23 cellular contexts compared by ENCODE assay signal in the genomic region with DNA sequence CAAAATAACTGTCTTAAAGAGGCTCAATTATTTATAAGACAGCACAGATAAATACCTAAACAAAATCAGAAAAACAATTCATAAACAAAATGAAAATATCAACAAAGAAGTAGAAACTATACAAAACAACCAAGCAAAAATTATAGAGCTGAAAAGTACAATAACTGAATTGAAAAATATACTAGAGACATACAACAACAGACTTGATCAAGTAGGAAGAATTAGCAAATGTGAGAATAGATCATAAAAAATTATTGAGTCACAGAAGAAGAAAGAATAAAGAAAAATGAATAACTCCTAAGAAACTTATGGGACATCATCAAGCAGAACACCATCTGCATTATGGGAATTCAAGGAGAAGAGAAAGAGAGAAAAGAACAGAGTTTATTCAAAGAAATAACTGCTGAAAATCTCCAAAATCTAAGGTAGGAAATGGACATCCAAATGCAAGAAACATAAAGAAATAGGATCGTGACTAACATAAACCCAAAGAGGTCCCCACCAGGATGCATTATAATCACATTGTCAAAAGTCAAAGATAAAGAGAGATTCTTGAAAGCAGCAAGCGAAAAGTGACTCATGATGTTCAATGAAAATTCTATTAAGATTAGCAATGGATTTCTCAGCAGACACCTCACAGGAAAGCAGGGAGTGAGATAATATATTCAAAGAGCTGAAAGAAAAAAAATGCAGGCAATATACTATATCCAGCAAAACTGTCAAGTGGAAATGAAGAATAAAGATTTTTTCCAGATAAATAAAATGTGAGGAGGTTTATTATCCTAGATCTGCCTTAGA.
DNase-seq lines count a peak whose midpoint lies in the region; ATAC-seq, FAIRE-seq and TF ChIP-seq lines count a peak whose summit lies in the region.
"Had no signal": no experiment of that assay in that cellular context is flagged by ENCODE, and none has a peak within 500 bp of the region (broad histone marks: within the 10 kb centered on the region; RNA-seq: fewer than 3 reads in every experiment).

No MANE protein-coding gene starts in this region.

- H3K36me3 ChIP-seq in Caco-2 (ENCODE audit: control insufficient read depth, insufficient read depth, low read length) (no peaks in the 10 kb centered on the region), Karpas-422 (ENCODE audit: insufficient read depth, low read length) (no peaks in the 10 kb centered on the region), K562 (ENCODE audit: control insufficient read depth, insufficient read depth, low read length) (no peaks in the 10 kb centered on the region), keratinocyte (ENCODE audit: control insufficient read depth in 2 of 2, extremely low read depth in 1 of 2, insufficient read depth in 2 of 2, low read length in 2 of 2) (no peaks in the 10 kb centered on the region), BE2C (no peaks in the 10 kb centered on the region)
- H3K36me3 ChIP-seq: heart left ventricle had no signal

- H3K4me3 ChIP-seq in Caco-2 (ENCODE audit: low read depth, low read length) (no peak overlapping the region), Karpas-422 (ENCODE audit: low read length) (no peak overlapping the region), K562 (no peak overlapping the region), keratinocyte (ENCODE audit: control insufficient read depth in 2 of 3, extremely low read depth in 1 of 3, insufficient read depth in 2 of 3, low read depth in 1 of 3, low read length in 3 of 3) (peak overlapping the region in 1 of 3 experiments; percentile 38), BE2C (ENCODE audit: low read depth, low read length) (no peak overlapping the region)
- H3K4me3 ChIP-seq: heart left ventricle had no signal

- CTCF ChIA-PET in Caco-2 (lab: Charles Lee), result no interaction called here
- CTCF ChIA-PET in K562 (lab: Yijun Ruan, JAX; ENCODE audit: low intra/inter-chr PET ratio), result no interaction called here

- peaks cover 26% of the 10 kb centered on the region for H3K9me3 Mint-ChIP-seq in Caco-2 (ENCODE audit: unreplicated experiment)

- peaks cover 8% of the 10 kb centered on the region for H3K4me1 Mint-ChIP-seq in Caco-2 (ENCODE audit: low read depth, unreplicated experiment)
- H3K4me1 Mint-ChIP-seq: neural crest cell, T-helper 17 cell had no signal

- dilution Hi-C loops in keratinocyte (cut with MboI; ENCODE audit: extremely low pct_ligation_motif_present, low sequenced_read_pairs), result loop anchor here (25.0 kb wide), 2 partner anchors 91 to 716 kb away; no protein-coding TSS in a partner anchor

- TF ChIP-seq RAD21 in K562 (CRISPR knock-in tag; conservative IDR thresholded peaks at IDR 0.05 in 1 of 2, IDR thresholded peaks at IDR 0.05 in 1 of 2), result no peak

- in situ Hi-C loops in K562 (cut with MboI), result no loop called here

- H4K20me1 ChIP-seq in Karpas-422 (ENCODE audit: insufficient read depth, low read depth, low read length) (no peaks in the 10 kb centered on the region), K562 (replicated peaks; ENCODE audit: control insufficient read depth, insufficient read depth, low read length) (no peaks in the 10 kb centered on the region), keratinocyte (ENCODE audit: control insufficient read depth, extremely low read depth, insufficient read depth, low read length) (no peaks in the 10 kb centered on the region)

- POLR2A ChIA-PET in Caco-2 (lab: Charles Lee), result no interaction called here
- POLR2A ChIA-PET in K562 (lab: Yijun Ruan, JAX), result interaction anchor here (1.3 kb wide), 1 partner anchor 11 kb away, joined by 3 read pairs; no protein-coding TSS in a partner anchor

- H3K9ac ChIP-seq in Karpas-422 (ENCODE audit: low read length) (no peak overlapping the region), K562 (ENCODE audit: insufficient read depth in 1 of 2, low read depth in 2 of 2, low read length in 2 of 2) (no peak overlapping the region), keratinocyte (ENCODE audit: control insufficient read depth, extremely low read depth, insufficient read depth, low read length) (peak overlapping the region; percentile 52)
- H3K9ac ChIP-seq: KMS-11 had no signal

- peaks cover 9% of the 10 kb centered on the region for H3K36me3 Mint-ChIP-seq in Caco-2 (ENCODE audit: insufficient read depth, unreplicated experiment)

- TF ChIP-seq CTCF in Caco-2 (IDR thresholded peaks at IDR 0.05; ENCODE audit: insufficient read depth in 1 of 2, low read depth in 1 of 2, low read length in 1 of 2, severe bottlenecking in 1 of 2, unreplicated experiment in 1 of 2) (no peak), K562 (IDR thresholded peaks at IDR 0.05 in 2 of 3, conservative IDR thresholded peaks at IDR 0.05 in 1 of 3; ENCODE audit: insufficient read depth in 2 of 3, low read depth in 1 of 3, low read length in 3 of 3) (no peak), keratinocyte (optimal IDR thresholded peaks at IDR 0.05 in 1 of 3, IDR thresholded peaks at IDR 0.05 in 1 of 3, conservative IDR thresholded peaks at IDR 0.05 in 1 of 3; ENCODE audit: extremely low read depth in 1 of 3, insufficient read depth in 2 of 3, low read length in 3 of 3) (no peak), BE2C (IDR thresholded peaks at IDR 0.05; ENCODE audit: low read depth, low read length) (no peak)

- no peaks in the 10 kb centered on the region for H3K4me1 ChIP-seq in Caco-2
- no peaks in the 10 kb centered on the region for H3K4me1 ChIP-seq in Karpas-422 (ENCODE audit: low read length)
- H3K4me1 ChIP-seq in K562 (replicated peaks in 1 of 2; ENCODE audit: control insufficient read depth in 2 of 2, insufficient read depth in 2 of 2, low read length in 2 of 2), result no peaks in the 10 kb centered on the region
- peaks cover 27% of the 10 kb centered on the region for H3K4me1 ChIP-seq in keratinocyte (ENCODE audit: control insufficient read depth, extremely low read depth, insufficient read depth, low read length)
- H3K4me1 ChIP-seq in BE2C, result no peaks in the 10 kb centered on the region
- H3K4me1 ChIP-seq: heart left ventricle had no signal

- H3K4me2 ChIP-seq in Karpas-422 (ENCODE audit: low read depth, low read length, poor library complexity, severe bottlenecking) (no peak overlapping the region), K562 (ENCODE audit: insufficient read depth, low read length) (no peak overlapping the region), keratinocyte (ENCODE audit: control insufficient read depth, extremely low read depth, insufficient read depth, low read depth, low read length) (peak overlapping the region; percentile 47)
- H3K4me2 ChIP-seq: KMS-11 had no signal

- no peaks in the 10 kb centered on the region for H3K9me2 ChIP-seq in Karpas-422 (replicated peaks; ENCODE audit: insufficient read depth, low read length)

- H3K4me3 Mint-ChIP-seq in Caco-2 (ENCODE audit: unreplicated experiment), result no peak overlapping the region
- H3K4me3 Mint-ChIP-seq: neural crest cell, T-helper 17 cell had no signal

- H3K27ac ChIP-seq in Karpas-422 (ENCODE audit: low read length), result no peak overlapping the region
- H3K27ac ChIP-seq in K562 (ENCODE audit: extremely low read depth, low read depth, low read length), result no peak overlapping the region
- H3K27ac ChIP-seq in keratinocyte (ENCODE audit: control insufficient read depth, insufficient read depth, low read length), result peak overlapping the region; percentile 97
- H3K27ac ChIP-seq: heart left ventricle, KMS-11, RWPE1 had no signal

- BruUV-seq in Caco-2 (replicated peaks; lab: Mats Ljungman, UMichigan) (no TSS peak), K562 (replicated peaks; lab: Mats Ljungman, UMichigan) (no TSS peak)

- H3K9me3 ChIP-seq in Caco-2, result peaks cover 9% of the 10 kb centered on the region
- peaks cover 24% of the 10 kb centered on the region for H3K9me3 ChIP-seq in Karpas-422 (ENCODE audit: low read length)
- H3K9me3 ChIP-seq in K562 (replicated peaks; ENCODE audit: control insufficient read depth, insufficient read depth, low read depth, low read length), result no peaks in the 10 kb centered on the region
- H3K9me3 ChIP-seq in keratinocyte (ENCODE audit: control insufficient read depth, low read depth, low read length), result no peaks in the 10 kb centered on the region
- H3K9me3 ChIP-seq in BE2C, result no peaks in the 10 kb centered on the region

- intact Hi-C loops in Caco-2 (cut with micrococcal nuclease; ENCODE audit: unreplicated experiment) (no loop called here), K562 (cut with micrococcal nuclease) (no loop called here)

- DNase-seq in Caco-2 (no peak), Karpas-422 (peak; percentile 42), K562 (ENCODE audit: extremely low read depth in 1 of 4, low spot score in 3 of 4) (no peak), keratinocyte (ENCODE audit: low read depth, low spot score) (no peak), NAMALWA (ENCODE audit: low spot score) (no peak), BE2C (no peak)
- DNase-seq: activated effector memory CD4-positive, alpha-beta T cell treated with anti-CD3 and anti-CD28 coated beads, Interleukin-2, amount 50 U/mL, for 16 hours; anterior cingulate cortex; cortex of kidney; DMS 273 treated with DMSO at 0.1 percent for 48 hours; heart left ventricle; NCI-H1417; NCI-H82; right cardiac atrium; stimulated activated CD4-positive, alpha-beta T cell treated with anti-CD3 and anti-CD28 coated beads, Interleukin-2, amount 100 ng/mL, for 24 hours; T-helper 17 cell had no signal

- H3K79me2 ChIP-seq in Karpas-422 (ENCODE audit: low read length), result no peaks in the 10 kb centered on the region
- no peaks in the 10 kb centered on the region for H3K79me2 ChIP-seq in K562 (ENCODE audit: control insufficient read depth, insufficient read depth, low read length)
- H3K79me2 ChIP-seq in keratinocyte (ENCODE audit: control insufficient read depth, insufficient read depth, low read length), result no peaks in the 10 kb centered on the region

- FAIRE-seq in K562 (lab: Jason Lieb, UNC) (peak; percentile 49), keratinocyte (lab: Jason Lieb, UNC) (peak; percentile 48)
- FAIRE-seq: GM18507, GM19239 had no signal

- peak overlapping the region; percentile 32 for H3K27ac Mint-ChIP-seq in Caco-2 (ENCODE audit: unreplicated experiment)
- H3K27ac Mint-ChIP-seq: T-helper 17 cell had no signal

- H3K27me3 ChIP-seq in Caco-2 (replicated peaks; ENCODE audit: control insufficient read depth, insufficient read depth, low read length), result no peaks in the 10 kb centered on the region
- peaks cover 3% of the 10 kb centered on the region; the same call in 1 of the 2 replicates for H3K27me3 ChIP-seq in Karpas-422 (ENCODE audit: low read length)
- H3K27me3 ChIP-seq in K562 (ENCODE audit: control insufficient read depth in 2 of 2, insufficient read depth in 2 of 2, low read length in 2 of 2), result no peaks in the 10 kb centered on the region
- no peaks in the 10 kb centered on the region for H3K27me3 ChIP-seq in keratinocyte (ENCODE audit: control insufficient read depth, extremely low read depth, insufficient read depth, low read length)
- H3K27me3 ChIP-seq in BE2C, result no peaks in the 10 kb centered on the region
- H3K27me3 ChIP-seq: heart left ventricle had no signal

- no peaks in the 10 kb centered on the region for H3K27me3 Mint-ChIP-seq in Caco-2 (ENCODE audit: insufficient read depth, unreplicated experiment)

- no peaks in the 10 kb centered on the region for H3K9me1 ChIP-seq in K562 (ENCODE audit: control insufficient read depth, insufficient read depth, low read length)
- no peaks in the 10 kb centered on the region for H3K9me1 ChIP-seq in keratinocyte (ENCODE audit: control insufficient read depth, extremely low read depth, insufficient read depth, low read length)

- no peak for TF ChIP-seq POLR2A in K562 (conservative IDR thresholded peaks at IDR 0.05)

- H2AFZ ChIP-seq in Karpas-422 (ENCODE audit: low read length) (no peak overlapping the region), K562 (ENCODE audit: low read depth, low read length) (no peak overlapping the region), keratinocyte (ENCODE audit: control insufficient read depth, low read length) (no peak overlapping the region)

- ATAC-seq in K562 (no peak), GM21447 (IDR thresholded peaks at IDR 0.05; ENCODE audit: unreplicated experiment) (no peak), HG03439 (IDR thresholded peaks at IDR 0.05; ENCODE audit: unreplicated experiment) (no peak)
- ATAC-seq: heart left ventricle, right cardiac atrium, T-helper 17 cell had no signal

- WGBS in K562 (ENCODE audit: insufficient coverage, low coverage, missing lambda C conversion rate), result 0% methylated on average over 2 of the region's 2 CpGs

- no peak for TF ChIP-seq EP300 in K562 (IDR thresholded peaks at IDR 0.05; ENCODE audit: low read length)
